22 cellular contexts compared by ENCODE assay signal in the genomic region with DNA sequence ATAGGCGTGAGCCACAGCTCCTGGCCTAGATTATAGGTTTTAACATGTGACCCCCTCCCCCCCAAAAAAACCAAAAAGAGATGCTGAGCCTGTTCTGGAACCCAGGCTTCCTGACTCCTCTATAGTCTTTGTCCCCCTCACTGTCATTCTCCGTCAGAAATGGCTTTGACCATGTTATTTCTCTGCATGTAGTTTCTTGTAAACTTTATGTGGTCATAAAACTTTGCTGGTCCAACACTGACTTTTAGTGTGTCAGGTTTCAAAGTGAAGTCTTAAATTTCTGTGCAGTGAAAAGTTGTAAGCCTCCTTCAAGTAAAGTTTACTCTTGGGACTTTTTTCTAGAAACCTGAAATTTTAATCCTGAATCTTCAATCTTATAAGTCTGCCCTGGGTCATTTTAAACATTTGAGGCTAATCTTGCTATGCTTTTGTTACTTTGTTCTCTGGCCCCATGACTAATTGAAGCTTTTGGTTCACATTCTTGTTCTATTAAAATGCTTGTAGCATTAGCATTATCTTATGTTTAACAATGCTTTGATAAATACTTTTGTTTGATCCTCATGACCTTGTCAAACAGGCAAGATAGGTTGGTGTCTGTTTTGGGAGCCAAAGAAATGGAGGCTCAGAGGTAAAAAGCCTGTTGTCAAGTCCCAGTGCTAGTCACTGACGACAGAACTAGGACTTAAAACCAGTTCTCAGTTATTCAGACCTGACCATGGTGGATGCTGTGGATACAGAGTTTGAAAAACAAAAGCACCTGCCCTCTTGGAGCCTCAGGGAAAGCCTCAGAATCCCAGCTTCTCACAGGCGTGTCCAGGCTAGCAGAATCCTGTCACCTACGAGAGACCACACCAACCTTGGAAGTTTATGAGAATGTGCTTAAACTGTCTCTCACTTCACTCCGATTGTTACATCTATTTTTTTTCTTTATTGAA.
DNase-seq lines count a peak whose midpoint lies in the region; ATAC-seq and TF ChIP-seq lines count a peak whose summit lies in the region.
"Had no signal": no experiment of that assay in that cellular context is flagged by ENCODE, and none has a peak within 500 bp of the region (broad histone marks: within the 10 kb centered on the region; RNA-seq: fewer than 3 reads in every experiment).

No MANE protein-coding gene starts in this region.

- TF ChIP-seq CTCF in H9 (conservative IDR thresholded peaks at IDR 0.05) (no peak), PC-9 (conservative IDR thresholded peaks at IDR 0.05) (no peak), prostate gland (IDR thresholded peaks at IDR 0.05) (no peak), omental fat pad (IDR thresholded peaks at IDR 0.05) (no peak)

- H3T11ph ChIP-seq in H9 (ENCODE audit: low read length): no peak overlapping the region

- no peak overlapping the region for H4K91ac ChIP-seq in H9 (ENCODE audit: insufficient read length, low read depth, low read length)

- no peaks in the 10 kb centered on the region for H3K9me3 Mint-ChIP-seq in H9

- H3K18ac ChIP-seq in H9 (ENCODE audit: insufficient read length, low read depth, low read length): no peak overlapping the region

- POLR2A ChIA-PET in PC-9 (lab: Charles Lee; ENCODE audit: unreplicated experiment): no interaction called here

- no peak overlapping the region for H2BK12ac ChIP-seq in H9 (ENCODE audit: insufficient read length, low read depth, low read length)

- H3K4me3 ChIP-seq in PC-9 (no peak overlapping the region), prostate gland (peak overlapping the region in 1 of 2 donors; percentile 10)
- H3K4me3 ChIP-seq: esophagus muscularis mucosa, heart right ventricle, K562, thoracic aorta had no signal

- no CpG with 5 or more reads among the region's 6 CpGs for WGBS in H9 (ENCODE audit: extremely low coverage, insufficient read length, low lambda C conversion rate)
- 36% methylated on average over 6 of the region's 6 CpGs for WGBS in prostate gland

- H3K4me1 Mint-ChIP-seq in H9: peaks cover 31 to 41% of the 10 kb centered on the region in 2 experiments

- H4K20me1 ChIP-seq in H9 (ENCODE audit: control insufficient read depth, insufficient read depth, insufficient read length) (peaks cover 3% of the 10 kb centered on the region), PC-9 (ENCODE audit: insufficient read depth) (no peaks in the 10 kb centered on the region)

- H3K27me3 ChIP-seq in H9 (ENCODE audit: insufficient read depth, low read length) (no peaks in the 10 kb centered on the region), PC-9 (ENCODE audit: insufficient read depth, low read depth) (no peaks in the 10 kb centered on the region), prostate gland (replicated peaks; ENCODE audit: insufficient read depth) (no peaks in the 10 kb centered on the region)
- H3K27me3 ChIP-seq: esophagus muscularis mucosa, heart right ventricle had no signal

- no peaks in the 10 kb centered on the region for H3K9me2 ChIP-seq in PC-9 (ENCODE audit: insufficient read depth)

- no peak overlapping the region for H4K8ac ChIP-seq in H9 (replicated peaks; ENCODE audit: insufficient read length, low read depth, low read length)

- no peak overlapping the region for H2BK15ac ChIP-seq in H9 (ENCODE audit: low read depth, low read length)

- no peak overlapping the region for H3K4me2 ChIP-seq in H9 (ENCODE audit: insufficient read depth, insufficient read length, low read length)
- 0 out of 2 replicates have a peak overlapping the region, but pooled peaks have one; percentile 65 for H3K4me2 ChIP-seq in PC-9

- H3K23ac ChIP-seq in H9 (ENCODE audit: insufficient read length, low read depth, low read length): no peak overlapping the region

- no peak overlapping the region for H2BK120ac ChIP-seq in H9 (ENCODE audit: low read depth, low read length, poor library complexity, severe bottlenecking)

- H3K56ac ChIP-seq in H9 (ENCODE audit: insufficient read length, low read depth, low read length): no peak overlapping the region

- CTCF ChIA-PET in PC-9 (lab: Charles Lee): no interaction called here

- H3K14ac ChIP-seq in H9 (ENCODE audit: insufficient read depth, low read length): no peak overlapping the region

- H4K5ac ChIP-seq in H9 (ENCODE audit: insufficient read length, low read depth, low read length): no peak overlapping the region

- H3K27ac Mint-ChIP-seq in H9: peak overlapping the region in 1 of 3 experiments; percentile 25; a peak in 2 of 7 replicates

- H3K9ac ChIP-seq in H9 (ENCODE audit: extremely low read depth, insufficient read length, low read length): no peak overlapping the region

- H3K79me2 ChIP-seq in H9 (ENCODE audit: insufficient read depth, low read length): no peaks in the 10 kb centered on the region
- peaks cover 18% of the 10 kb centered on the region; the same call in 1 of the 2 replicates for H3K79me2 ChIP-seq in PC-9 (ENCODE audit: low read depth)

- no peak overlapping the region for H2BK5ac ChIP-seq in H9 (ENCODE audit: insufficient read length, low read length)

- no peaks in the 10 kb centered on the region for H3K79me1 ChIP-seq in H9 (ENCODE audit: insufficient read depth, low read depth, low read length, poor library complexity, severe bottlenecking)

- H3K23me2 ChIP-seq in H9 (ENCODE audit: insufficient read length, low read depth, low read length, poor library complexity, severe bottlenecking): no peaks in the 10 kb centered on the region

- H3K4ac ChIP-seq in H9 (ENCODE audit: low read depth, low read length): no peak overlapping the region

- no peak overlapping the region for H3K27ac ChIP-seq in H9 (ENCODE audit: insufficient read length, low read depth, low read length)
- H3K27ac ChIP-seq in PC-9: peak overlapping the region; percentile 94
- peak overlapping the region; percentile 91 for H3K27ac ChIP-seq in epithelial cell of prostate
- H3K27ac ChIP-seq in prostate gland: peak overlapping the region; percentile 57 to 60
- H3K27ac ChIP-seq: esophagus muscularis mucosa, heart right ventricle, thoracic aorta had no signal

- H3K36me3 ChIP-seq in PC-9 (ENCODE audit: low read depth): peaks cover 17% of the 10 kb centered on the region
- no peaks in the 10 kb centered on the region for H3K36me3 ChIP-seq in prostate gland

- H3K4me3 Mint-ChIP-seq in H9: no peak overlapping the region

- peaks cover 2% of the 10 kb centered on the region; the same call in 1 of the 2 replicates for H3K4me1 ChIP-seq in H9 (ENCODE audit: insufficient read depth, low read length)
- peaks cover 42% of the 10 kb centered on the region for H3K4me1 ChIP-seq in PC-9 (replicated peaks; ENCODE audit: insufficient read depth)
- H3K4me1 ChIP-seq in prostate gland (replicated peaks): peaks cover 8% of the 10 kb centered on the region

- ATAC-seq in omental fat pad (ENCODE audit: low FRiP score): no peak
- no peak for ATAC-seq in HG03520 (IDR thresholded peaks at IDR 0.05; ENCODE audit: unreplicated experiment)
- ATAC-seq in GM21717 (IDR thresholded peaks at IDR 0.05; ENCODE audit: unreplicated experiment): no peak
- ATAC-seq: heart right ventricle, K562 had no signal

- H2BK20ac ChIP-seq in H9 (ENCODE audit: low read depth, low read length, poor library complexity, severe bottlenecking): no peak overlapping the region

- H3K36me3 Mint-ChIP-seq in H9 (ENCODE audit: insufficient read depth in 1 of 3, low read depth in 3 of 3): peaks cover 0 to 27% (median 18%) of the 10 kb centered on the region in 3 experiments; a peak in 6 of 7 replicates

- H3K9me3 ChIP-seq in H9 (ENCODE audit: control insufficient read depth, low read depth, low read length) (no peaks in the 10 kb centered on the region), PC-9 (ENCODE audit: insufficient read depth, low read depth) (no peaks in the 10 kb centered on the region), prostate gland (no peaks in the 10 kb centered on the region)
- H3K9me3 ChIP-seq: esophagus muscularis mucosa, heart right ventricle, thoracic aorta had no signal

- peaks cover 52% of the 10 kb centered on the region for H3F3A ChIP-seq in PC-9 (ENCODE audit: insufficient read depth, low read depth)

- DNase-seq in H9 (peak; percentile 33), PC-9 (no peak), epithelial cell of prostate (ENCODE audit: low read depth, low spot score) (peak; percentile 78), prostate gland (ENCODE audit: low spot score) (peak; percentile 47), omental fat pad (ENCODE audit: low spot score) (no peak), NCI-H1930 (lab: John Stamatoyannopoulos, UW) (no peak)
- DNase-seq: activated CD4-positive, alpha-beta T cell treated with anti-CD3 and anti-CD28 coated beads for 1 hour; activated gamma-delta T cell; AML-193; anterior cingulate cortex; cortex of kidney; heart right ventricle; kidney glomerular epithelial cell; NCI-H1105 treated with DMSO at 0.1 percent for 48 hours; NK-92 treated with Interleukin-12 subunit alpha and Interleukin-12 subunit beta, amount 100 ng/mL, for 24 hours; SHP77 treated with DMSO at 0.1 percent for 48 hours; stimulated activated CD4-positive, alpha-beta T cell treated with anti-CD3 and anti-CD28 coated beads, Interleukin-4, amount 100 ng/mL, for 4 hours had no signal

- H2AFZ ChIP-seq in H9 (ENCODE audit: low read length) (no peak overlapping the region), PC-9 (no peak overlapping the region)

- no peak overlapping the region for H2AK5ac ChIP-seq in H9 (ENCODE audit: insufficient read length, low read length)

- intact Hi-C loops in PC-9 (cut with micrococcal nuclease; ENCODE audit: unreplicated experiment) (loop anchor here (5.0 to 10.0 kb wide), 3 partner anchors 108 to 290 kb away; a partner anchor contains a TSS), prostate gland (cut with DNase I) (no loop called here)

- H3K27me3 Mint-ChIP-seq in H9 (ENCODE audit: low read depth): no peaks in the 10 kb centered on the region

- TF ChIP-seq POLR2A in prostate gland (IDR thresholded peaks at IDR 0.05): no peak

- no TSS peak for BruUV-seq in PC-9 (replicated peaks; lab: Mats Ljungman, UMichigan)

Comparison
In these comparisons a context has a peak if more than half of its experiments do, and no peak if none do; other contexts are left out.
1. DNase-seq: peak in H9 (single experiment), epithelial cell of prostate (single experiment) and prostate gland (single experiment); none in PC-9 (0 of 2), omental fat pad (single experiment) and NCI-H1930 (0 of 2).